ENCODE assay signal across 4 cellular contexts in genomic region chr16:6736302-6736701, GRCh38.
DNase-seq lines count a peak whose midpoint lies in the region; ATAC-seq, FAIRE-seq and TF ChIP-seq lines count a peak whose summit lies in the region.
"Not testable (repeated sequence)": the region's sequence is repeated elsewhere in the genome, so short reads cannot be mapped to it uniquely, and the experiment has no call there.

No MANE protein-coding gene starts in this region.

- peak; percentile 3 for DNase-seq in G401 (ENCODE audit: low spot score)
- not testable (repeated sequence) for DNase-seq in IMR-90; K562 (ENCODE audit: extremely low read depth in 1 of 4, low spot score in 3 of 4); HepG2 (ENCODE audit: low spot score)

- H2BK5ac ChIP-seq in IMR-90 (ENCODE audit: low read depth, low read length, poor library complexity, severe bottlenecking) = not testable (repeated sequence)

- H4K8ac ChIP-seq in IMR-90 (ENCODE audit: low read depth in 2 of 2, low read length in 2 of 2) = not testable (repeated sequence)

- POLR2A ChIA-PET in IMR-90 (lab: Charles Lee; ENCODE audit: unreplicated experiment); K562 (lab: Yijun Ruan, JAX); HepG2 (lab: Yijun Ruan, JAX): not testable (repeated sequence)

- H2BK15ac ChIP-seq in IMR-90 (ENCODE audit: low read depth, low read length) = not testable (repeated sequence)

- not testable (repeated sequence) for H3K27ac ChIP-seq in IMR-90 (ENCODE audit: insufficient read depth, low read length); K562 (ENCODE audit: extremely low read depth, low read depth, low read length); HepG2 (ENCODE audit: extremely low read length, insufficient read depth, low read length)

- not testable (repeated sequence) for H3K23ac ChIP-seq in IMR-90 (ENCODE audit: low read depth, low read length)

- H3K79me1 ChIP-seq in IMR-90 (ENCODE audit: low read depth in 1 of 2, low read length in 2 of 2) = not testable (repeated sequence)

- H2BK120ac ChIP-seq in IMR-90 (ENCODE audit: low read depth, low read length) = not testable (repeated sequence)

- H3K9me3 ChIP-seq in IMR-90 (ENCODE audit: control insufficient read depth, insufficient read depth, low read length) (peaks cover 14% of the 10 kb centered on the region), HepG2 (ENCODE audit: low read length) (peaks cover 33% of the 10 kb centered on the region)
- not testable (repeated sequence) for H3K9me3 ChIP-seq in K562 (replicated peaks; ENCODE audit: control insufficient read depth, insufficient read depth, low read depth, low read length)

- dilution Hi-C loops in IMR-90 (cut with HindIII; ENCODE audit: low sequenced_read_pairs, unreplicated experiment) = not testable (repeated sequence)

- H3K4me1 ChIP-seq in IMR-90 (ENCODE audit: control insufficient read depth, insufficient read depth, low read length); K562 (replicated peaks in 1 of 2; ENCODE audit: control insufficient read depth in 2 of 2, insufficient read depth in 2 of 2, low read length in 2 of 2); HepG2 (ENCODE audit: insufficient read depth, low read length): not testable (repeated sequence)

- TF ChIP-seq CTCF in IMR-90 (conservative IDR thresholded peaks at IDR 0.05; ENCODE audit: low read depth, low read length); K562 (IDR thresholded peaks at IDR 0.05 in 2 of 3, conservative IDR thresholded peaks at IDR 0.05 in 1 of 3; ENCODE audit: insufficient read depth in 2 of 3, low read depth in 1 of 3, low read length in 3 of 3); HepG2 (CRISPR knock-in tag; IDR thresholded peaks at IDR 0.05): not testable (repeated sequence)

- not testable (repeated sequence) for H2AK9ac ChIP-seq in IMR-90 (replicated peaks; ENCODE audit: low read depth, low read length, poor library complexity)

- H3K4me2 ChIP-seq in IMR-90 (ENCODE audit: low read depth, low read length); K562 (ENCODE audit: insufficient read depth, low read length); HepG2 (ENCODE audit: low read depth, low read length): not testable (repeated sequence)

- not testable (repeated sequence) for TF ChIP-seq EP300 in K562 (IDR thresholded peaks at IDR 0.05; ENCODE audit: low read length); HepG2 (IDR thresholded peaks at IDR 0.05; ENCODE audit: low read depth in 2 of 2, low read length in 2 of 2); HepG2 (CRISPR knock-in tag; IDR thresholded peaks at IDR 0.05; ENCODE audit: borderline replicate concordance)

- WGBS in IMR-90 (ENCODE audit: extremely low coverage in 2 of 2, insufficient read length in 1 of 2), 2 experiments = no CpG with 5 or more reads among the region's 2 CpGs
- WGBS in K562 (ENCODE audit: insufficient coverage, low coverage, missing lambda C conversion rate) = 0% methylated on average over 2 of the region's 2 CpGs
- WGBS in HepG2 (ENCODE audit: low lambda C conversion rate) = 0% methylated on average over 2 of the region's 2 CpGs

- H3K14ac ChIP-seq in IMR-90 (replicated peaks; ENCODE audit: low read depth, low read length) = not testable (repeated sequence)

- not testable (repeated sequence) for H3K18ac ChIP-seq in IMR-90 (ENCODE audit: low read depth, low read length)

- in situ Hi-C loops in G401 (cut with HindIII; ENCODE audit: low sequenced_read_pairs); IMR-90 (cut with MboI; ENCODE audit: low sequenced_read_pairs); K562 (cut with MboI); HepG2 (cut with HindIII; ENCODE audit: extremely low pct_ligation_motif_present, low pct_unique_long_range_greater_than_20kb): not testable (repeated sequence)

- not testable (repeated sequence) for H3K9me1 ChIP-seq in IMR-90 (ENCODE audit: insufficient read depth, low read length); K562 (ENCODE audit: control insufficient read depth, insufficient read depth, low read length)

- H3K79me2 ChIP-seq in K562 (ENCODE audit: control insufficient read depth, insufficient read depth, low read length); HepG2 (ENCODE audit: insufficient read depth, low read length): not testable (repeated sequence)

- not testable (repeated sequence) for ATAC-seq in IMR-90 (ENCODE audit: low read depth); K562; HepG2

- FAIRE-seq in K562 (lab: Jason Lieb, UNC); HepG2 (lab: Jason Lieb, UNC): not testable (repeated sequence)

- not testable (repeated sequence) for BruUV-seq in IMR-90 (replicated peaks; lab: Mats Ljungman, UMichigan); K562 (replicated peaks; lab: Mats Ljungman, UMichigan); HepG2 (replicated peaks; lab: Mats Ljungman, UMichigan)

- H3K9ac ChIP-seq in IMR-90 (ENCODE audit: low read depth, low read length); K562 (ENCODE audit: insufficient read depth in 1 of 2, low read depth in 2 of 2, low read length in 2 of 2); HepG2 (ENCODE audit: insufficient read depth, low read depth, low read length): not testable (repeated sequence)

- TF ChIP-seq POLR2A in IMR-90 (IDR thresholded peaks at IDR 0.05; ENCODE audit: low read depth, low read length); K562 (conservative IDR thresholded peaks at IDR 0.05); HepG2 (IDR thresholded peaks at IDR 0.05; ENCODE audit: insufficient read depth in 1 of 2, low read depth in 2 of 2, low read length in 2 of 2): not testable (repeated sequence)

- H3K4me3 ChIP-seq in IMR-90 (ENCODE audit: insufficient read depth, low read depth, low read length); K562; HepG2 (replicated peaks in 1 of 3; ENCODE audit: insufficient read depth in 1 of 3, low read depth in 2 of 3, low read length in 3 of 3): not testable (repeated sequence)

- TF ChIP-seq RAD21 in IMR-90 (IDR thresholded peaks at IDR 0.05; ENCODE audit: low read length); K562 (CRISPR knock-in tag; conservative IDR thresholded peaks at IDR 0.05 in 1 of 2, IDR thresholded peaks at IDR 0.05 in 1 of 2); HepG2 (CRISPR knock-in tag; IDR thresholded peaks at IDR 0.05): not testable (repeated sequence)

- not testable (repeated sequence) for H2AFZ ChIP-seq in IMR-90 (replicated peaks; ENCODE audit: low read length, poor library complexity); K562 (ENCODE audit: low read depth, low read length); HepG2 (ENCODE audit: low read length)

- H2AK5ac ChIP-seq in IMR-90 (ENCODE audit: low read depth, low read length) = not testable (repeated sequence)

- H3K4ac ChIP-seq in IMR-90 (ENCODE audit: low read depth, low read length) = not testable (repeated sequence)

- H3K27me3 ChIP-seq in IMR-90 (ENCODE audit: control insufficient read depth, insufficient read depth, low read length); K562 (ENCODE audit: control insufficient read depth in 2 of 2, insufficient read depth in 2 of 2, low read length in 2 of 2); HepG2 (ENCODE audit: control insufficient read depth in 1 of 2, insufficient read depth in 2 of 2, low read length in 2 of 2): not testable (repeated sequence)

- not testable (repeated sequence) for H3K36me3 ChIP-seq in IMR-90 (ENCODE audit: control insufficient read depth, insufficient read depth, low read length); K562 (ENCODE audit: control insufficient read depth, insufficient read depth, low read length); HepG2 (replicated peaks in 1 of 2; ENCODE audit: control insufficient read depth in 1 of 2, insufficient read depth in 2 of 2, low read length in 2 of 2)

- CTCF ChIA-PET in IMR-90 (lab: Yijun Ruan, JAX); K562 (lab: Yijun Ruan, JAX; ENCODE audit: low intra/inter-chr PET ratio); HepG2 (lab: Yijun Ruan, JAX; ENCODE audit: low intra/inter-chr PET ratio, low total read pairs): not testable (repeated sequence)

- not testable (repeated sequence) for H2BK20ac ChIP-seq in IMR-90 (ENCODE audit: low read depth, low read length)

- not testable (repeated sequence) for H4K20me1 ChIP-seq in IMR-90 (ENCODE audit: insufficient read depth, low read length); K562 (replicated peaks; ENCODE audit: control insufficient read depth, insufficient read depth, low read length); HepG2 (ENCODE audit: insufficient read depth, low read length)

- not testable (repeated sequence) for H4K91ac ChIP-seq in IMR-90 (ENCODE audit: insufficient read depth, low read depth, low read length)

- intact Hi-C loops in IMR-90 (cut with micrococcal nuclease); K562 (cut with micrococcal nuclease); HepG2 (cut with micrococcal nuclease; ENCODE audit: unreplicated experiment): not testable (repeated sequence)

- not testable (repeated sequence) for H3K56ac ChIP-seq in IMR-90 (ENCODE audit: extremely low read depth, insufficient read depth, low read length)

- not testable (repeated sequence) for H4K5ac ChIP-seq in IMR-90 (ENCODE audit: low read depth, low read length)

TF ChIP-seq in IMR-90, 13 proteins besides CTCF, POLR2A, EP300 and RAD21:
- peak; percentile 57 for TF ChIP-seq CEBPB (IDR thresholded peaks at IDR 0.05; ENCODE audit: low read depth, low read length)

TF ChIP-seq in K562, 482 proteins besides CTCF, POLR2A, EP300 and RAD21 (continues in another document):
- TF ChIP-seq CEBPG (CRISPR knock-in tag; IDR thresholded peaks at IDR 0.05) = not testable (repeated sequence)
- TF ChIP-seq CEBPG (tag; conservative IDR thresholded peaks at IDR 0.05 in 1 of 2, IDR thresholded peaks at IDR 0.05 in 1 of 2) = peak in 1 of 2 experiments; percentile 83; a peak in 2 of 4 replicates

TF ChIP-seq in HepG2, 621 proteins besides CTCF, POLR2A, EP300 and RAD21:
- TF ChIP-seq ATF7 (IDR thresholded peaks at IDR 0.05) (peak; percentile 58), CEBPB (IDR thresholded peaks at IDR 0.05; ENCODE audit: borderline replicate concordance, low read depth, low read length) (peak; percentile 51; the same call in 1 of the 2 replicates)
- TF ChIP-seq ATF7 (CRISPR knock-in tag; IDR thresholded peaks at IDR 0.05) = not testable (repeated sequence)
